8 cellular contexts compared by ENCODE assay signal in genomic region chr1:156816561-156817328, GRCh38. TPM values are rescaled to one million over a fixed set of nuclear protein-coding genes. Genes with fewer than 3 reads are reported as not detected.
A peak's percentile ranks its signal among the peaks of the same experiment; 100 is the strongest.
DNase-seq lines count a peak whose midpoint lies in the region; ATAC-seq, FAIRE-seq and TF ChIP-seq lines count a peak whose summit lies in the region.

Gene SH2D2A, minus strand, starts transcription at chr1:156816848. Its CDS starts 140 bp downstream, at chr1:156816708.

- H3K9me3 ChIP-seq in pancreas (no peaks in the 10 kb centered on the region), upper lobe of right lung (no peaks in the 10 kb centered on the region)

- FAIRE-seq in pancreas (lab: Jason Lieb, UNC): no peak

- peak; percentile 91 for DNase-seq in activated CD4-positive, CD25-positive, alpha-beta regulatory T cell treated with anti-CD3 and anti-CD28 coated beads, Interleukin-2, amount 50 U/mL, for 16 hours (ENCODE audit: low read depth, low spot score)
- DNase-seq in central memory CD8-positive, alpha-beta T cell (ENCODE audit: low spot score in 2 of 2): peak; percentile 80 to 97
- DNase-seq in pancreas (no peak), upper lobe of right lung (peak; percentile 73), HCEC 1CT (no peak)

- peak within 1 kb of the TSS; percentile 97 for H3K27ac Mint-ChIP-seq in central memory CD8-positive, alpha-beta T cell (ENCODE audit: low read depth)

- 46 to 69% methylated on average over 10 of the region's 10 CpGs for WGBS in pancreas, 2 donors

- intact Hi-C loops in pancreas (cut with DNase I) (no loop called here), upper lobe of right lung (cut with DNase I) (no loop called here)

- TF ChIP-seq CTCF in pancreas (IDR thresholded peaks at IDR 0.05): no peak
- TF ChIP-seq CTCF in upper lobe of right lung (IDR thresholded peaks at IDR 0.05): no peak

- H3K27ac ChIP-seq in pancreas (peak within 1 kb of the TSS in 2 of 4 donors; percentile 0 to 15), upper lobe of right lung (peak within 1 kb of the TSS; percentile 72)

- peak within 1 kb of the TSS in 1 of 4 donors; percentile 18 for H3K4me3 ChIP-seq in pancreas
- peak within 1 kb of the TSS; percentile 38 for H3K4me3 ChIP-seq in upper lobe of right lung

- H3K9me3 Mint-ChIP-seq in central memory CD8-positive, alpha-beta T cell: no peaks in the 10 kb centered on the region

- H3K36me3 ChIP-seq in pancreas (no peaks in the 10 kb centered on the region), upper lobe of right lung (no peaks in the 10 kb centered on the region)

- H3K4me3 Mint-ChIP-seq in central memory CD8-positive, alpha-beta T cell: peak within 1 kb of the TSS; percentile 82

- H3K4me1 Mint-ChIP-seq in central memory CD8-positive, alpha-beta T cell: peaks cover 53% of the 10 kb centered on the region

- H3K27me3 Mint-ChIP-seq in central memory CD8-positive, alpha-beta T cell: no peaks in the 10 kb centered on the region

- no peaks in the 10 kb centered on the region for H3K27me3 ChIP-seq in pancreas
- no peaks in the 10 kb centered on the region for H3K27me3 ChIP-seq in upper lobe of right lung

- ATAC-seq in GM18907 (IDR thresholded peaks at IDR 0.05; ENCODE audit: unreplicated experiment): peak; percentile 80
- peak; percentile 91 for ATAC-seq in HG03521 (IDR thresholded peaks at IDR 0.05; ENCODE audit: unreplicated experiment)
- peak; percentile 91 for ATAC-seq in central memory CD8-positive, alpha-beta T cell (replicated peaks; ENCODE audit: extremely low read depth, poor library complexity, severe bottlenecking)
- peak in 3 of 4 donors; percentile 4 to 25 (median 11) for ATAC-seq in pancreas
- ATAC-seq in upper lobe of right lung: peak; percentile 57
- ATAC-seq in HG02870 (IDR thresholded peaks at IDR 0.05; ENCODE audit: unreplicated experiment): no peak

- H3K4me1 ChIP-seq in pancreas: peaks cover 0 to 6% (median 3%) of the 10 kb centered on the region in 3 donors
- peaks cover 20% of the 10 kb centered on the region for H3K4me1 ChIP-seq in upper lobe of right lung

- peaks cover 40% of the 10 kb centered on the region for H3K36me3 Mint-ChIP-seq in central memory CD8-positive, alpha-beta T cell (ENCODE audit: insufficient read depth)

RNA-seq across cellular contexts. Expression of gene SH2D2A, which starts in this region (rescaled TPM):
- total RNA-seq in pancreas (1 to 10 TPM in 2 of 6 donors, under 1 TPM in 4; 0.16 to 1.5 (median 0.71) TPM), upper lobe of right lung (3.8 TPM)
- 1 to 10 TPM in 1 of 2 donors, under 1 TPM in 1; 0.40 to 1.3 TPM for polyA plus RNA-seq in pancreas

Comparison
In these comparisons a context has a peak if more than half of its experiments do, and no peak if none do; other contexts are left out.
1. DNase-seq: peak in activated CD4-positive, CD25-positive, alpha-beta regulatory T cell treated with anti-CD3 and anti-CD28 coated beads, Interleukin-2, amount 50 U/mL, for 16 hours (single experiment), central memory CD8-positive, alpha-beta T cell (2 of 2) and upper lobe of right lung (single experiment); none in pancreas (0 of 6) and HCEC 1CT (single experiment).